18 cellular contexts compared by ENCODE assay signal in genomic region chr14:92780865-92781264, GRCh38.
"Had no signal": no experiment of that assay in that cellular context is flagged by ENCODE, and none has a peak within 500 bp of the region (broad histone marks: within the 10 kb centered on the region; RNA-seq: fewer than 3 reads in every experiment).

No MANE protein-coding gene starts in this region.

- H3K27me3 Mint-ChIP-seq: naive B cell had no signal

- H3K9me3 ChIP-seq: ascending aorta, breast epithelium, colonic mucosa, esophagus muscularis mucosa, upper lobe of right lung had no signal

- H3K36me3 ChIP-seq: ascending aorta, breast epithelium, colonic mucosa, esophagus muscularis mucosa, upper lobe of right lung, WERI-Rb-1 had no signal

- H3K27ac ChIP-seq: ascending aorta, breast epithelium, colonic mucosa, esophagus muscularis mucosa, upper lobe of right lung, WERI-Rb-1 had no signal

- H3K4me3 Mint-ChIP-seq: activated CD4-positive, alpha-beta T cell treated with anti-CD3 and anti-CD28 coated beads, Interleukin-2, amount 10 ng/mL, durations not matched to agents 7 days and 5 days; activated CD8-positive, alpha-beta T cell treated with anti-CD3 and anti-CD28 coated beads, Interleukin-2, amount 10 ng/mL, durations not matched to agents 7 days and 5 days; activated T-helper 1 cell treated with anti-CD3 and anti-CD28 coated beads, Interleukin-12 subunit alpha, Interleukin-12 subunit beta, Interleukin-2, Interleukin-4 antibody, amounts not matched to agents 30 ng/mL and 10 ng/mL and 1 ng/mL, durations not matched to agents 14 hours and 24 hours and 36 hours had no signal

- DNase-seq: activated CD4-positive, alpha-beta T cell treated with anti-CD3 and anti-CD28 coated beads, Interleukin-2, amount 10 ng/mL, durations not matched to agents 7 days and 5 days; activated CD4-positive, CD25-positive, alpha-beta regulatory T cell treated with anti-CD3 and anti-CD28 coated beads, Interleukin-2, amount 50 U/mL, for 72 hours; activated CD8-positive, alpha-beta T cell treated with anti-CD3 and anti-CD28 coated beads, Interleukin-2, amount 10 ng/mL, durations not matched to agents 7 days and 5 days; colonic mucosa; hypothalamus; mesenchymal stem cell; naive B cell; nucleus accumbens; stimulated activated CD4-positive, alpha-beta T cell treated with anti-CD3 and anti-CD28 coated beads, Interleukin-4, amount 100 ng/mL, for 24 hours; stimulated activated naive CD8-positive, alpha-beta T cell treated with anti-CD3 and anti-CD28 coated beads, Interleukin-15, Interleukin-2, amounts not matched to agents 100 U/mL and 50 U/mL, for 24 hours; T-helper 1 cell; upper lobe of right lung; WERI-Rb-1 had no signal

- H3K4me3 ChIP-seq: ascending aorta, breast epithelium, colonic mucosa, esophagus muscularis mucosa, upper lobe of right lung had no signal

- H3K9me3 Mint-ChIP-seq: activated CD4-positive, alpha-beta T cell treated with anti-CD3 and anti-CD28 coated beads, Interleukin-2, amount 10 ng/mL, durations not matched to agents 7 days and 5 days; activated naive CD4-positive, alpha-beta T cell treated with anti-CD3 and anti-CD28 coated beads, Interleukin-2, amount 50 U/mL, for 72 hours; activated T-helper 1 cell treated with anti-CD3 and anti-CD28 coated beads, Interleukin-12 subunit alpha, Interleukin-12 subunit beta, Interleukin-2, Interleukin-4 antibody, amounts not matched to agents 30 ng/mL and 10 ng/mL and 1 ng/mL, durations not matched to agents 14 hours and 24 hours and 36 hours had no signal

- H3K27ac Mint-ChIP-seq: activated CD4-positive, alpha-beta T cell treated with anti-CD3 and anti-CD28 coated beads, Interleukin-2, amount 10 ng/mL, durations not matched to agents 7 days and 5 days; activated CD8-positive, alpha-beta T cell treated with anti-CD3 and anti-CD28 coated beads, Interleukin-2, amount 10 ng/mL, durations not matched to agents 7 days and 5 days; activated T-helper 1 cell treated with anti-CD3 and anti-CD28 coated beads, Interleukin-12 subunit alpha, Interleukin-12 subunit beta, Interleukin-2, Interleukin-4 antibody, amounts not matched to agents 30 ng/mL and 10 ng/mL and 1 ng/mL, durations not matched to agents 14 hours and 24 hours and 36 hours had no signal

- H3K36me3 Mint-ChIP-seq: activated naive CD4-positive, alpha-beta T cell treated with anti-CD3 and anti-CD28 coated beads, Interleukin-2, amount 50 U/mL, for 72 hours; naive B cell had no signal

- H3K27me3 ChIP-seq: ascending aorta, breast epithelium, colonic mucosa, esophagus muscularis mucosa, upper lobe of right lung had no signal

- H3K4me1 ChIP-seq: breast epithelium, colonic mucosa, upper lobe of right lung had no signal
